ENCODE assay signal across 16 cellular contexts in genomic region chr16:47113130-47113529, GRCh38. TPM values are rescaled to one million over a fixed set of nuclear protein-coding genes. Genes with fewer than 3 reads are reported as not detected.
DNase-seq lines count a peak whose midpoint lies in the region; ATAC-seq and FAIRE-seq lines count a peak whose summit lies in the region.
"Had no signal": no experiment of that assay in that cellular context is flagged by ENCODE, and none has a peak within 500 bp of the region (broad histone marks: within the 10 kb centered on the region; RNA-seq: fewer than 3 reads in every experiment).

No MANE protein-coding gene starts in this region.

- peak; percentile 49 for FAIRE-seq in GM18507 (lab: Jason Lieb, UNC)
- FAIRE-seq: H54 had no signal

- ATAC-seq in activated CD4-positive, alpha-beta T cell treated with anti-CD3 and anti-CD28 coated beads for 36 hours: peak; percentile 42
- peak; percentile 42 for ATAC-seq in activated T-helper 17 cell treated with anti-CD3 and anti-CD28 coated beads, Interleukin-2, amount 50 U/mL, for 72 hours (replicated peaks)
- ATAC-seq in stimulated activated effector memory CD8-positive, alpha-beta T cell treated with anti-CD3 and anti-CD28 coated beads, Interleukin-12 subunit alpha, Interleukin-12 subunit beta, amount 100 ng/mL, for 72 hours: peak; percentile 50
- ATAC-seq: CD8-positive, alpha-beta T cell had no signal

- POLR2A ChIA-PET in activated CD4-positive, alpha-beta T cell treated with anti-CD3 and anti-CD28 coated beads for 36 hours (lab: Charles Lee): interaction anchor here (1.4 kb wide), 1 partner anchor 29 kb away, joined by 5 read pairs; no protein-coding TSS in a partner anchor

- peaks cover 25% of the 10 kb centered on the region for H3K4me1 Mint-ChIP-seq in activated CD4-positive, alpha-beta T cell treated with anti-CD3 and anti-CD28 coated beads for 36 hours
- peaks cover 10% of the 10 kb centered on the region for H3K4me1 Mint-ChIP-seq in activated CD4-positive, alpha-beta T cell treated with anti-CD3 and anti-CD28 coated beads, Interleukin-2, amount 10 ng/mL, durations not matched to agents 24 days and 14 days
- H3K4me1 Mint-ChIP-seq in activated T-helper 17 cell treated with anti-CD3 and anti-CD28 coated beads, Interleukin-2, amount 50 U/mL, for 72 hours: peaks cover 4% of the 10 kb centered on the region
- no peaks in the 10 kb centered on the region for H3K4me1 Mint-ChIP-seq in stimulated activated effector memory CD8-positive, alpha-beta T cell treated with anti-CD3 and anti-CD28 coated beads, Interleukin-12 subunit alpha, Interleukin-12 subunit beta, amount 100 ng/mL, for 72 hours
- H3K4me1 Mint-ChIP-seq: B cell had no signal

- DNase-seq in activated CD4-positive, alpha-beta T cell treated with anti-CD3 and anti-CD28 coated beads for 36 hours: no peak
- no peak for DNase-seq in activated CD4-positive, alpha-beta T cell treated with anti-CD3 and anti-CD28 coated beads, Interleukin-2, amount 10 ng/mL, durations not matched to agents 24 days and 14 days
- no peak for DNase-seq in GM18507 (ENCODE audit: extremely low spot score, insufficient read length, low read depth)
- DNase-seq in stimulated activated effector memory CD8-positive, alpha-beta T cell treated with anti-CD3 and anti-CD28 coated beads, Interleukin-12 subunit alpha, Interleukin-12 subunit beta, amount 100 ng/mL, for 72 hours (ENCODE audit: low spot score in 2 of 2): no peak
- no peak for DNase-seq in NCI-H2196 (lab: John Stamatoyannopoulos, UW; ENCODE audit: unreplicated experiment)
- no peak for DNase-seq in globus pallidus (ENCODE audit: low spot score)
- DNase-seq: Caco-2; CD8-positive, alpha-beta T cell; DMS153; DND-41; GOT3; HFFc6 had no signal

- H3K9me3 Mint-ChIP-seq in activated CD4-positive, alpha-beta T cell treated with anti-CD3 and anti-CD28 coated beads for 36 hours (ENCODE audit: low read depth): no peaks in the 10 kb centered on the region
- no peaks in the 10 kb centered on the region for H3K9me3 Mint-ChIP-seq in activated CD4-positive, alpha-beta T cell treated with anti-CD3 and anti-CD28 coated beads, Interleukin-2, amount 10 ng/mL, durations not matched to agents 24 days and 14 days
- no peaks in the 10 kb centered on the region for H3K9me3 Mint-ChIP-seq in activated T-helper 17 cell treated with anti-CD3 and anti-CD28 coated beads, Interleukin-2, amount 50 U/mL, for 72 hours
- H3K9me3 Mint-ChIP-seq in stimulated activated effector memory CD8-positive, alpha-beta T cell treated with anti-CD3 and anti-CD28 coated beads, Interleukin-12 subunit alpha, Interleukin-12 subunit beta, amount 100 ng/mL, for 72 hours: no peaks in the 10 kb centered on the region
- H3K9me3 Mint-ChIP-seq: CD8-positive, alpha-beta T cell; HFFc6 had no signal

- peaks cover 6% of the 10 kb centered on the region for H3K27me3 Mint-ChIP-seq in activated CD4-positive, alpha-beta T cell treated with anti-CD3 and anti-CD28 coated beads for 36 hours
- no peaks in the 10 kb centered on the region for H3K27me3 Mint-ChIP-seq in activated CD4-positive, alpha-beta T cell treated with anti-CD3 and anti-CD28 coated beads, Interleukin-2, amount 10 ng/mL, durations not matched to agents 24 days and 14 days
- H3K27me3 Mint-ChIP-seq in activated T-helper 17 cell treated with anti-CD3 and anti-CD28 coated beads, Interleukin-2, amount 50 U/mL, for 72 hours: no peaks in the 10 kb centered on the region
- H3K27me3 Mint-ChIP-seq: B cell; CD4-positive, CD25-positive, alpha-beta regulatory T cell had no signal

- no peak overlapping the region for H3K4me3 Mint-ChIP-seq in activated CD4-positive, alpha-beta T cell treated with anti-CD3 and anti-CD28 coated beads for 36 hours
- H3K4me3 Mint-ChIP-seq in activated CD4-positive, alpha-beta T cell treated with anti-CD3 and anti-CD28 coated beads, Interleukin-2, amount 10 ng/mL, durations not matched to agents 24 days and 14 days: no peak overlapping the region
- no peak overlapping the region for H3K4me3 Mint-ChIP-seq in activated T-helper 17 cell treated with anti-CD3 and anti-CD28 coated beads, Interleukin-2, amount 50 U/mL, for 72 hours
- no peak overlapping the region for H3K4me3 Mint-ChIP-seq in stimulated activated effector memory CD8-positive, alpha-beta T cell treated with anti-CD3 and anti-CD28 coated beads, Interleukin-12 subunit alpha, Interleukin-12 subunit beta, amount 100 ng/mL, for 72 hours
- H3K4me3 Mint-ChIP-seq: B cell; CD8-positive, alpha-beta T cell; HFFc6 had no signal

- peaks cover 14% of the 10 kb centered on the region for H3K36me3 Mint-ChIP-seq in activated CD4-positive, alpha-beta T cell treated with anti-CD3 and anti-CD28 coated beads for 36 hours (ENCODE audit: low read depth)
- peaks cover 14% of the 10 kb centered on the region for H3K36me3 Mint-ChIP-seq in activated CD4-positive, alpha-beta T cell treated with anti-CD3 and anti-CD28 coated beads, Interleukin-2, amount 10 ng/mL, durations not matched to agents 24 days and 14 days (ENCODE audit: low read depth)
- peaks cover 38% of the 10 kb centered on the region for H3K36me3 Mint-ChIP-seq in activated T-helper 17 cell treated with anti-CD3 and anti-CD28 coated beads, Interleukin-2, amount 50 U/mL, for 72 hours (ENCODE audit: low read depth)
- no peaks in the 10 kb centered on the region for H3K36me3 Mint-ChIP-seq in stimulated activated effector memory CD8-positive, alpha-beta T cell treated with anti-CD3 and anti-CD28 coated beads, Interleukin-12 subunit alpha, Interleukin-12 subunit beta, amount 100 ng/mL, for 72 hours
- H3K36me3 Mint-ChIP-seq: CD4-positive, CD25-positive, alpha-beta regulatory T cell; CD8-positive, alpha-beta T cell had no signal

- CTCF ChIA-PET in activated CD4-positive, alpha-beta T cell treated with anti-CD3 and anti-CD28 coated beads for 36 hours (lab: Charles Lee): interaction anchor here (0.6 to 2.1 kb wide), 7 partner anchors 20 to 1011 kb away, joined by 3 to 11 read pairs (median 4); partner anchors contain the start of gene NETO2

- H3K27ac Mint-ChIP-seq in activated CD4-positive, alpha-beta T cell treated with anti-CD3 and anti-CD28 coated beads for 36 hours: no peak overlapping the region
- no peak overlapping the region for H3K27ac Mint-ChIP-seq in activated CD4-positive, alpha-beta T cell treated with anti-CD3 and anti-CD28 coated beads, Interleukin-2, amount 10 ng/mL, durations not matched to agents 24 days and 14 days
- H3K27ac Mint-ChIP-seq in activated T-helper 17 cell treated with anti-CD3 and anti-CD28 coated beads, Interleukin-2, amount 50 U/mL, for 72 hours: no peak overlapping the region
- H3K27ac Mint-ChIP-seq in stimulated activated effector memory CD8-positive, alpha-beta T cell treated with anti-CD3 and anti-CD28 coated beads, Interleukin-12 subunit alpha, Interleukin-12 subunit beta, amount 100 ng/mL, for 72 hours: no peak overlapping the region
- H3K27ac Mint-ChIP-seq: B cell; CD8-positive, alpha-beta T cell; HFFc6 had no signal

- intact Hi-C loops in activated CD4-positive, alpha-beta T cell treated with anti-CD3 and anti-CD28 coated beads for 36 hours (cut with DNase I, micrococcal nuclease): loop anchor here in 1 of 2 experiments (1.0 to 10.0 kb wide), 6 partner anchors 76 to 1344 kb away; partner anchors contain the start of gene DNAJA2
- intact Hi-C loops in activated CD4-positive, alpha-beta T cell treated with anti-CD3 and anti-CD28 coated beads, Interleukin-2, amount 10 ng/mL, durations not matched to agents 24 days and 14 days (cut with micrococcal nuclease): loop anchor here (1.0 to 5.0 kb wide), 2 partner anchors 281 to 1045 kb away; partner anchors contain the start of gene C16orf87

RNA-seq across cellular contexts. Expression of gene NETO2, which starts 30.6 kb away (rescaled TPM):
- total RNA-seq in activated CD4-positive, alpha-beta T cell treated with anti-CD3 and anti-CD28 coated beads for 36 hours: 1 to 10 TPM; 4.4 to 5.7 TPM
- total RNA-seq in activated CD4-positive, alpha-beta T cell treated with anti-CD3 and anti-CD28 coated beads, Interleukin-2, amount 10 ng/mL, durations not matched to agents 24 days and 14 days: 18.9 and 20.8 TPM in 2 replicates
- total RNA-seq in activated T-helper 17 cell treated with anti-CD3 and anti-CD28 coated beads, Interleukin-2, amount 50 U/mL, for 72 hours: 10 to 100 TPM; 17.9 to 67.0 TPM
